Comparison of ENCODE assay signal across 2 cellular contexts in the genomic region with DNA sequence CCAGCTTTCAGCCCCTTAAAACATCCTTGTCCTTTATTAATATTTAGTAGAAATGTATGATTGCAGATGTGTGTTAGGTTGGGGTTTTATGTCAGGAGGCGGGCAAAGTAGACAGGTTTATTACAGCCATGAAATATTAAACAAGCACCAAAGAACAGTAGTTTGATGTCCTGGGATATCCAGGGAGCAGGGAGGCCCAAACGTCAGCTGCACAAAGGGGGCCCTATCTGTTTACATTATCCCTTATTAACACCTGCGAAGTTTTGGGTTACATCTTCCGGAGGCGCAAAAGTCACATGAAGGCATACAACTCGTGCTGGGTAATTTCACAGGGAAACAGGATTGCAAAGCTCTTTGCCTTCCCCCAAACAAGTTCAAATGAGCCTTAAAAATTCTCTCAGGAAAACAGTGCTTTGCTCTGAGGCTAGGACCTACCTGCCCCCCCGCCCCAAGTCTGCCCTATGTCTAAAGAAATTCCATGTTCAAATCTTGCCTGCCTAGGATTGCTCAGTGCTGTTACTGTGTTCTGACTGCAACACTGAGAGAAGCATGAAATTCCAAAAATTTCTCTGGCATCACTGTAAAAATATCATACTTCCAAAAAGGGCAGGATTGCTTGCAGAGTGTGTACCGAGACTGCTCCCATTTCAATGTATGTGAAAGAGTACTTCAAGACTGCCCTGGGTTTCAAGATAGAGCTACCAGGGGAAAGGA.
TF ChIP-seq lines count a peak whose summit lies in the region.

No MANE protein-coding gene starts in this region.

TF ChIP-seq in HEK293T, 16 proteins besides CTCF, POLR2A, EP300 and RAD21:
- TF ChIP-seq HDGF (IDR thresholded peaks at IDR 0.05; ENCODE audit: borderline replicate concordance) (no peak), ELF4 (IDR thresholded peaks at IDR 0.05) (no peak), L3MBTL2 (conservative IDR thresholded peaks at IDR 0.05) (no peak)
- TF ChIP-seq, protein P1, sequence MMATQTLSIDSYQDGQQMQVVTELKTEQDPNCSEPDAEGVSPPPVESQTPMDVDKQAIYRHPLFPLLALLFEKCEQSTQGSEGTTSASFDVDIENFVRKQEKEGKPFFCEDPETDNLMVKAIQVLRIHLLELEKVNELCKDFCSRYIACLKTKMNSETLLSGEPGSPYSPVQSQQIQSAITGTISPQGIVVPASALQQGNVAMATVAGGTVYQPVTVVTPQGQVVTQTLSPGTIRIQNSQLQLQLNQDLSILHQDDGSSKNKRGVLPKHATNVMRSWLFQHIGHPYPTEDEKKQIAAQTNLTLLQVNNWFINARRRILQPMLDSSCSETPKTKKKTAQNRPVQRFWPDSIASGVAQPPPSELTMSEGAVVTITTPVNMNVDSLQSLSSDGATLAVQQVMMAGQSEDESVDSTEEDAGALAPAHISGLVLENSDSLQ (IDR thresholded peaks at IDR 0.05) = peak; percentile 62
TF ChIP-seq in HEK293T: peak in this region for 1.

TF ChIP-seq in SK-N-SH treated with all-trans-retinoic acid at 6 μM for 48 hours, 23 proteins besides CTCF, POLR2A, EP300 and RAD21:
- TF ChIP-seq ESRRG (CRISPR knock-in tag; IDR thresholded peaks at IDR 0.05) = no peak
- TF ChIP-seq GLIS3 (CRISPR knock-in tag; IDR thresholded peaks at IDR 0.05) = no peak
- TF ChIP-seq ISL1 (CRISPR knock-in tag; IDR thresholded peaks at IDR 0.05) = no peak
- TF ChIP-seq ZC3H10 (CRISPR knock-in tag; IDR thresholded peaks at IDR 0.05) = no peak
- no peak for TF ChIP-seq TCF4 (CRISPR knock-in tag; IDR thresholded peaks at IDR 0.05; ENCODE audit: borderline replicate concordance)
- TF ChIP-seq CREB5 (CRISPR knock-in tag; IDR thresholded peaks at IDR 0.05; ENCODE audit: low read depth) = no peak
- no peak for TF ChIP-seq ZFP30 (CRISPR knock-in tag; IDR thresholded peaks at IDR 0.05)
- TF ChIP-seq BACH2 (CRISPR knock-in tag; IDR thresholded peaks at IDR 0.05; ENCODE audit: borderline replicate concordance) = no peak
- TF ChIP-seq PPARA (CRISPR knock-in tag; IDR thresholded peaks at IDR 0.05; ENCODE audit: borderline replicate concordance) = no peak
- no peak for TF ChIP-seq CSDC2 (CRISPR knock-in tag; IDR thresholded peaks at IDR 0.05)
- no peak for TF ChIP-seq SNAI2 (CRISPR knock-in tag; IDR thresholded peaks at IDR 0.05)
- TF ChIP-seq, protein P2, sequence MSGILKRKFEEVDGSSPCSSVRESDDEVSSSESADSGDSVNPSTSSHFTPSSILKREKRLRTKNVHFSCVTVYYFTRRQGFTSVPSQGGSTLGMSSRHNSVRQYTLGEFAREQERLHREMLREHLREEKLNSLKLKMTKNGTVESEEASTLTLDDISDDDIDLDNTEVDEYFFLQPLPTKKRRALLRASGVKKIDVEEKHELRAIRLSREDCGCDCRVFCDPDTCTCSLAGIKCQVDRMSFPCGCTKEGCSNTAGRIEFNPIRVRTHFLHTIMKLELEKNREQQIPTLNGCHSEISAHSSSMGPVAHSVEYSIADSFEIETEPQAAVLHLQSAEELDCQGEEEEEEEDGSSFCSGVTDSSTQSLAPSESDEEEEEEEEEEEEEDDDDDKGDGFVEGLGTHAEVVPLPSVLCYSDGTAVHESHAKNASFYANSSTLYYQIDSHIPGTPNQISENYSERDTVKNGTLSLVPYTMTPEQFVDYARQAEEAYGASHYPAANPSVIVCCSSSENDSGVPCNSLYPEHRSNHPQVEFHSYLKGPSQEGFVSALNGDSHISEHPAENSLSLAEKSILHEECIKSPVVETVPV (CRISPR knock-in tag; IDR thresholded peaks at IDR 0.05) = no peak
- TF ChIP-seq ZNF70 (CRISPR knock-in tag; IDR thresholded peaks at IDR 0.05) = no peak
- no peak for TF ChIP-seq ZNF565 (CRISPR knock-in tag; conservative IDR thresholded peaks at IDR 0.05; ENCODE audit: low read depth)
- no peak for TF ChIP-seq POU6F1 (CRISPR knock-in tag; IDR thresholded peaks at IDR 0.05; ENCODE audit: borderline replicate concordance, low read depth)
- no peak for TF ChIP-seq TOX (CRISPR knock-in tag; IDR thresholded peaks at IDR 0.05; ENCODE audit: borderline replicate concordance)
